15 cellular contexts compared by ENCODE assay signal in the genomic region with DNA sequence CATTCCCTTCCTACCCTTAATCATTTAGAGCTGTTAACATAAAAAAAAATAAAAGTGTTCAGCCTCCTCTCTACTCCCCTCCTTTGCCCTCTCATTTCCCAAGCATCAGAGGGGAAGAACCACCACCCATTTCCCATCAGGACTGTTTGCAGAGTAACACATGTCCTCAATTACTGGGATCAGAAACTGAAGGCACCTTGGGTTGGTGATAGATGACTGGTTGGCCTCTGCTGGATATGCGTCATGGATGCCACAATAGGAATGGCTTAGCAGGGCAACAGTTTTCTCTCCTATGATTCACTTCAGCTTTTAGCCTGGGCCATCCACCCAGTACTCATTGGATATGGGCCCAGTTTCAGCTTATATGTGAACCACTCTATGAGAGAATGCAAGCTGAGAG. TPM values are rescaled to one million over a fixed set of nuclear protein-coding genes. Genes with fewer than 3 reads are reported as not detected.
DNase-seq lines count a peak whose midpoint lies in the region; ATAC-seq and TF ChIP-seq lines count a peak whose summit lies in the region.
"Had no signal": no experiment of that assay in that cellular context is flagged by ENCODE, and none has a peak within 500 bp of the region (broad histone marks: within the 10 kb centered on the region; RNA-seq: fewer than 3 reads in every experiment).

No MANE protein-coding gene starts in this region.

- intact Hi-C loops in body of pancreas (cut with DNase I), result no loop called here

- no peak overlapping the region for H3K27ac ChIP-seq in body of pancreas
- no peak overlapping the region for H3K27ac ChIP-seq in substantia nigra (ENCODE audit: low read depth, low read length, poor library complexity, severe bottlenecking)
- H3K27ac ChIP-seq: C4-2B, ovary had no signal

- TF ChIP-seq POLR2A in body of pancreas (IDR thresholded peaks at IDR 0.05), result no peak

- ATAC-seq in body of pancreas, result no peak
- ATAC-seq in HG03108 (IDR thresholded peaks at IDR 0.05; ENCODE audit: unreplicated experiment), result no peak
- ATAC-seq: PC-3 had no signal

- no peaks in the 10 kb centered on the region for H3K9me3 Mint-ChIP-seq in endothelial cell (ENCODE audit: unreplicated experiment)
- H3K9me3 Mint-ChIP-seq: activated CD4-positive, alpha-beta memory T cell treated with anti-CD3 and anti-CD28 coated beads for 36 hours; activated naive CD4-positive, alpha-beta T cell treated with anti-CD3 and anti-CD28 coated beads for 36 hours had no signal

- WGBS in body of pancreas, 2 donors, result 75 to 100% methylated on average over 1 of the region's 1 CpG

- no peak for TF ChIP-seq CTCF in AG09319 (IDR thresholded peaks at IDR 0.05; ENCODE audit: low read depth, low read length)
- TF ChIP-seq CTCF in body of pancreas (IDR thresholded peaks at IDR 0.05), result no peak
- no peak for TF ChIP-seq CTCF in endothelial cell (IDR thresholded peaks at IDR 0.05; ENCODE audit: unreplicated experiment)

- peak; percentile 97 for DNase-seq in AG09319 (ENCODE audit: extremely low read depth, low read depth)
- peak; percentile 62 for DNase-seq in LHCN-M2 (ENCODE audit: low read depth)
- DNase-seq in dermis blood vessel endothelial cell, result peak; percentile 76
- DNase-seq in lung microvascular endothelial cell (ENCODE audit: low read depth in 2 of 2), result peak; percentile 20 to 97
- DNase-seq in body of pancreas, result no peak
- no peak for DNase-seq in substantia nigra (lab: John Stamatoyannopoulos, UW)
- DNase-seq in endothelial cell (ENCODE audit: low spot score), result no peak
- DNase-seq: activated CD4-positive, alpha-beta memory T cell treated with anti-CD3 and anti-CD28 coated beads for 36 hours; activated naive CD4-positive, alpha-beta T cell treated with anti-CD3 and anti-CD28 coated beads for 36 hours; ovary; PC-3; stimulated activated CD4-positive, alpha-beta T cell treated with anti-CD3 and anti-CD28 coated beads, Interleukin-1b, Interleukin-23, amount 100 ng/mL, for 48 hours had no signal

- H3K27me3 ChIP-seq in body of pancreas, result no peaks in the 10 kb centered on the region
- H3K27me3 ChIP-seq: ovary had no signal

- H3K36me3 ChIP-seq in body of pancreas (replicated peaks in 1 of 2; ENCODE audit: insufficient read depth in 1 of 2, low read depth in 2 of 2), result no peaks in the 10 kb centered on the region
- H3K36me3 ChIP-seq: ovary had no signal

- no peak overlapping the region for H3K4me3 Mint-ChIP-seq in endothelial cell (ENCODE audit: unreplicated experiment)
- H3K4me3 Mint-ChIP-seq: activated CD4-positive, alpha-beta memory T cell treated with anti-CD3 and anti-CD28 coated beads for 36 hours; activated naive CD4-positive, alpha-beta T cell treated with anti-CD3 and anti-CD28 coated beads for 36 hours had no signal

- H3K9me3 ChIP-seq in body of pancreas, result no peaks in the 10 kb centered on the region
- H3K9me3 ChIP-seq: ovary had no signal

- no peak overlapping the region for H3K4me3 ChIP-seq in body of pancreas
- H3K4me3 ChIP-seq: coronary artery, ovary had no signal

- peaks cover 4% of the 10 kb centered on the region for H3K4me1 Mint-ChIP-seq in endothelial cell (ENCODE audit: unreplicated experiment)

- H3K4me1 ChIP-seq in body of pancreas, result no peaks in the 10 kb centered on the region

- H3K36me3 Mint-ChIP-seq in endothelial cell (ENCODE audit: low read depth, unreplicated experiment), result no peaks in the 10 kb centered on the region
- H3K36me3 Mint-ChIP-seq: activated CD4-positive, alpha-beta memory T cell treated with anti-CD3 and anti-CD28 coated beads for 36 hours had no signal

- no peak overlapping the region for H3K27ac Mint-ChIP-seq in endothelial cell (ENCODE audit: unreplicated experiment)
- H3K27ac Mint-ChIP-seq: activated CD4-positive, alpha-beta memory T cell treated with anti-CD3 and anti-CD28 coated beads for 36 hours; activated naive CD4-positive, alpha-beta T cell treated with anti-CD3 and anti-CD28 coated beads for 36 hours had no signal

- no peaks in the 10 kb centered on the region for H3K27me3 Mint-ChIP-seq in endothelial cell (ENCODE audit: unreplicated experiment)

RNA-seq across cellular contexts. Expression of gene DUT, which starts 54.2 kb away (rescaled TPM):
- 78.2 and 98.3 TPM in 2 replicates for total RNA-seq in LHCN-M2 (2014; rRNA removed)
- 84.6 TPM for polyA plus RNA-seq in LHCN-M2 (2012)
- 49.8 and 58.4 TPM in 2 replicates for total RNA-seq in dermis blood vessel endothelial cell
- 34.9 and 35.5 TPM in 2 replicates for total RNA-seq in lung microvascular endothelial cell
- 10 to 100 TPM; 71.1 to 77.8 TPM for total RNA-seq in body of pancreas
- total RNA-seq in endothelial cell (ENCODE audit: unreplicated experiment), result 71.5 TPM

Comparison
In these comparisons a context has a peak if more than half of its experiments do, and no peak if none do; other contexts are left out.
1. DNase-seq: peak in AG09319 (single experiment), LHCN-M2 (single experiment), dermis blood vessel endothelial cell (single experiment) and lung microvascular endothelial cell (2 of 2); none in body of pancreas (0 of 4), substantia nigra (0 of 49) and endothelial cell (single experiment).